Comparison of ENCODE assay signal across 10 cellular contexts in genomic region chr2:101844055-101844635, GRCh38.
DNase-seq lines count a peak whose midpoint lies in the region; ATAC-seq, FAIRE-seq and TF ChIP-seq lines count a peak whose summit lies in the region.
"Had no signal": no experiment of that assay in that cellular context is flagged by ENCODE, and none has a peak within 500 bp of the region (broad histone marks: within the 10 kb centered on the region; RNA-seq: fewer than 3 reads in every experiment).

No MANE protein-coding gene starts in this region.

- DNase-seq in Caki2 (ENCODE audit: low read depth) (peak; percentile 17), astrocyte of the hippocampus (ENCODE audit: low read depth, low spot score) (peak; percentile 85), fibroblast of the conjunctiva (ENCODE audit: low read depth) (peak; percentile 57), retinal pigment epithelial cell (ENCODE audit: low read depth) (peak; percentile 68), NCI-H1694 treated with DMSO at 0.1 percent for 48 hours (lab: John Stamatoyannopoulos, UW) (no peak), left colon (no peak), frontal cortex (ENCODE audit: low spot score in 2 of 2) (no peak)
- no peak for DNase-seq in effector CD4-positive, alpha-beta T cell
- DNase-seq: naive B cell, T-helper 9 cell had no signal

- intact Hi-C loops in left colon (cut with DNase I, micrococcal nuclease), result no loop called here

- ATAC-seq in left colon, result no peak

- in situ Hi-C loops in Caki2 (cut with HindIII; ENCODE audit: low pct_unique_long_range_greater_than_20kb, low sequenced_read_pairs), result no loop called here

- FAIRE-seq in frontal cortex (lab: Jason Lieb, UNC), result no peak

- H3K4me3 ChIP-seq in retinal pigment epithelial cell (ENCODE audit: low read length), result no peak overlapping the region

- no peak for TF ChIP-seq CTCF in retinal pigment epithelial cell (conservative IDR thresholded peaks at IDR 0.05; ENCODE audit: low read depth, low read length)

Comparison
In these comparisons a context has a peak if more than half of its experiments do, and no peak if none do; other contexts are left out.
1. DNase-seq: peak in Caki2 (single experiment), astrocyte of the hippocampus (single experiment), fibroblast of the conjunctiva (single experiment) and retinal pigment epithelial cell (single experiment); none in NCI-H1694 treated with DMSO at 0.1 percent for 48 hours (single experiment), effector CD4-positive, alpha-beta T cell (single experiment), left colon (0 of 2) and frontal cortex (0 of 2).